In the genomic region with DNA sequence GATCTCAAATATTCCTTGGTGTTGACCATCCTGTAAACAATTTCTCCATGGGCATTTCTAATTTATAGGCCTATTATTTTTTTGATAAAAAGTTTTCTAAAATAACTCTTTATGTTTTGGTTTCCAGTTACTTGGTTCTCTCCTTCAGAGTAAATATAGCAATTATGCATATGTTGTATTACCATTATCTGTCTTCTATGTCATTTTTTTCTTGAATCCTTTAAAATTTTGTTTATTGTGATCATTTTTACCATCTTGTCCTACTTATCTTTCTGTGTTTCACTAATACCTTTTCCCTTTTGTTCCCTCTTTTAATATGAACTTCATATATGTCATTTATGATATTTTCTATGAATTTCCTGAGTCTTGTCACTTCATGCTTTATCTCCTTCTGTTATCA, we compare ENCODE assay signal across 8 cellular contexts.
"Had no signal": no experiment of that assay in that cellular context is flagged by ENCODE, and none has a peak within 500 bp of the region (broad histone marks: within the 10 kb centered on the region; RNA-seq: fewer than 3 reads in every experiment).

No MANE protein-coding gene starts in this region.

- H3K36me3 ChIP-seq: HAP-1 had no signal

- H3K27ac ChIP-seq: GM23248 had no signal

- H3K9me3 ChIP-seq: HAP-1 had no signal

- DNase-seq: GM23248, GOT3, H7, H9, HCEC 1CT, HFFc6 had no signal

- H3K4me1 ChIP-seq: HAP-1 had no signal

- H3K4me3 ChIP-seq: GM23248, GM23338, HAP-1 had no signal
